Comparison of ENCODE assay signal across 19 cellular contexts in genomic region chr9:10255758-10256157, GRCh38.
DNase-seq lines count a peak whose midpoint lies in the region; ATAC-seq lines count a peak whose summit lies in the region.
"Had no signal": no experiment of that assay in that cellular context is flagged by ENCODE, and none has a peak within 500 bp of the region (broad histone marks: within the 10 kb centered on the region; RNA-seq: fewer than 3 reads in every experiment).

No MANE protein-coding gene starts in this region.

- H4K91ac ChIP-seq in neuronal stem cell (ENCODE audit: low read depth, low read length, poor library complexity): no peak overlapping the region

- peak overlapping the region; percentile 21 for H3K9ac ChIP-seq in neuronal stem cell (ENCODE audit: low read depth, low read length, poor library complexity)
- H3K9ac ChIP-seq: BLaER1 treated with 17β-estradiol and CSF1 and Interleukin-3, amounts not matched to agents 10 nM and 100 nM had no signal

- H2BK12ac ChIP-seq in neuronal stem cell (ENCODE audit: low read length): peak overlapping the region; percentile 22

- no peak overlapping the region for H3K4ac ChIP-seq in neuronal stem cell (ENCODE audit: low read length)

- DNase-seq in NCI-H2171 treated with DMSO at 0.1 percent for 48 hours (lab: John Stamatoyannopoulos, UW) (peak; percentile 29), NCI-H2171 (lab: John Stamatoyannopoulos, UW) (no peak), DMS153 (lab: John Stamatoyannopoulos, UW) (peak; percentile 55), NCI-H146 treated with DMSO at 0.1 percent for 48 hours (lab: John Stamatoyannopoulos, UW; ENCODE audit: unreplicated experiment) (peak; percentile 41), neuronal stem cell (ENCODE audit: low spot score) (no peak), SHP77 treated with DMSO at 0.1 percent for 48 hours (lab: John Stamatoyannopoulos, UW) (no peak)
- no peak for DNase-seq in stimulated activated CD8-positive, alpha-beta memory T cell treated with anti-CD3 and anti-CD28 coated beads, Interleukin-4, amount 100 ng/mL, for 48 hours
- DNase-seq: 8988T; CD8-positive, alpha-beta T cell; DMS 273 treated with DMSO at 0.1 percent for 48 hours; DMS79; GDM1; GOT3; H7; HFFc6 had no signal

- no peaks in the 10 kb centered on the region for H3K36me3 ChIP-seq in neuronal stem cell (replicated peaks in 1 of 2; ENCODE audit: control insufficient read depth in 2 of 2, insufficient read depth in 2 of 2, low read length in 2 of 2)
- H3K36me3 ChIP-seq: BLaER1 treated with 17β-estradiol and CSF1 and Interleukin-3, amounts not matched to agents 10 nM and 100 nM had no signal

- no peak overlapping the region for H3K4me3 ChIP-seq in neuronal stem cell (ENCODE audit: low read length in 2 of 2)
- H3K4me3 ChIP-seq: BLaER1 treated with 17β-estradiol and CSF1 and Interleukin-3, amounts not matched to agents 10 nM and 100 nM had no signal

- no peak overlapping the region for H3K14ac ChIP-seq in neuronal stem cell (ENCODE audit: low read length)

- H2BK15ac ChIP-seq in neuronal stem cell (ENCODE audit: low read length): no peak overlapping the region

- H2AK5ac ChIP-seq in neuronal stem cell (ENCODE audit: low read depth, low read length): no peak overlapping the region

- H2AFZ ChIP-seq in neuronal stem cell (ENCODE audit: low read length): no peak overlapping the region

- H4K8ac ChIP-seq in neuronal stem cell (ENCODE audit: low read depth, low read length): no peak overlapping the region

- no CpG with 5 or more reads among the region's 4 CpGs for WGBS in neuronal stem cell (ENCODE audit: extremely low coverage in 2 of 2, insufficient read length in 2 of 2, insufficient replicate concordance in 1 of 2), 2 donors

- H3K27ac ChIP-seq in neuronal stem cell (replicated peaks; ENCODE audit: low read length): no peak overlapping the region
- H3K27ac ChIP-seq: BLaER1 treated with 17β-estradiol and CSF1 and Interleukin-3, amounts not matched to agents 10 nM and 100 nM had no signal

- H2BK120ac ChIP-seq in neuronal stem cell (ENCODE audit: low read depth, low read length): no peak overlapping the region

- no peak for ATAC-seq in GM21381 (IDR thresholded peaks at IDR 0.05; ENCODE audit: unreplicated experiment)
- ATAC-seq: CD8-positive, alpha-beta T cell; HCT116; HepG2 had no signal

- H3K9me3 ChIP-seq in neuronal stem cell (replicated peaks in 1 of 2; ENCODE audit: control insufficient read depth in 2 of 2, insufficient read depth in 1 of 2, low read depth in 1 of 2, low read length in 2 of 2): no peaks in the 10 kb centered on the region
- H3K9me3 ChIP-seq: BLaER1 treated with 17β-estradiol and CSF1 and Interleukin-3, amounts not matched to agents 10 nM and 100 nM had no signal

- H3K27me3 ChIP-seq in neuronal stem cell (ENCODE audit: control insufficient read depth in 3 of 3, insufficient read depth in 3 of 3, low read depth in 1 of 3, low read length in 3 of 3): no peaks in the 10 kb centered on the region
- H3K27me3 ChIP-seq: BLaER1 treated with 17β-estradiol and CSF1 and Interleukin-3, amounts not matched to agents 10 nM and 100 nM had no signal

- H3K23ac ChIP-seq in neuronal stem cell (ENCODE audit: low read depth, low read length, poor library complexity): peak overlapping the region; percentile 80

- H3K18ac ChIP-seq in neuronal stem cell (ENCODE audit: low read length): no peak overlapping the region

- no peak overlapping the region for H3K4me2 ChIP-seq in neuronal stem cell (ENCODE audit: insufficient read depth, low read length, poor library complexity, severe bottlenecking)
- H3K4me2 ChIP-seq: BLaER1 treated with 17β-estradiol and CSF1 and Interleukin-3, amounts not matched to agents 10 nM and 100 nM had no signal

- no peak overlapping the region for H2BK5ac ChIP-seq in neuronal stem cell (ENCODE audit: low read length)

- H3K4me1 ChIP-seq in neuronal stem cell (ENCODE audit: control insufficient read depth in 2 of 2, insufficient read depth in 1 of 2, low read depth in 1 of 2, low read length in 2 of 2): no peaks in the 10 kb centered on the region
- H3K4me1 ChIP-seq: BLaER1 treated with 17β-estradiol and CSF1 and Interleukin-3, amounts not matched to agents 10 nM and 100 nM had no signal

- H3K79me1 ChIP-seq in neuronal stem cell (ENCODE audit: low read depth, low read length): no peaks in the 10 kb centered on the region

Comparison
In these comparisons a context has a peak if more than half of its experiments do, and no peak if none do; other contexts are left out.
1. DNase-seq: peak in NCI-H2171 treated with DMSO at 0.1 percent for 48 hours (single experiment), DMS153 (single experiment) and NCI-H146 treated with DMSO at 0.1 percent for 48 hours (single experiment); none in NCI-H2171 (single experiment), neuronal stem cell (single experiment), stimulated activated CD8-positive, alpha-beta memory T cell treated with anti-CD3 and anti-CD28 coated beads, Interleukin-4, amount 100 ng/mL, for 48 hours (single experiment) and SHP77 treated with DMSO at 0.1 percent for 48 hours (single experiment).